In genomic region chr9:13898957-13899356, GRCh38 we compare ENCODE assay signal across 19 cellular contexts.
DNase-seq lines count a peak whose midpoint lies in the region; TF ChIP-seq lines count a peak whose summit lies in the region.
"Had no signal": no experiment of that assay in that cellular context is flagged by ENCODE, and none has a peak within 500 bp of the region (broad histone marks: within the 10 kb centered on the region; RNA-seq: fewer than 3 reads in every experiment).

No MANE protein-coding gene starts in this region.

- H3K9me3 ChIP-seq in tibial artery (no peaks in the 10 kb centered on the region), osteoblast (ENCODE audit: low read depth, low read length) (no peaks in the 10 kb centered on the region)

- H3K27me3 Mint-ChIP-seq in mesothelial cell of epicardium (ENCODE audit: low read depth) (no peaks in the 10 kb centered on the region), endothelial cell (ENCODE audit: unreplicated experiment) (no peaks in the 10 kb centered on the region)

- intact Hi-C loops in tibial artery (cut with DNase I; ENCODE audit: low total_unique reads), result no loop called here

- H3K4me3 ChIP-seq in tibial artery, result no peak overlapping the region
- H3K4me3 ChIP-seq in osteoblast (ENCODE audit: insufficient read depth, low read length), result no peak overlapping the region

- no peak overlapping the region for H3K4me2 ChIP-seq in osteoblast (ENCODE audit: insufficient read depth, low read length)
- H3K4me2 ChIP-seq: KMS-11 had no signal

- CTCF ChIA-PET in HEK293T (lab: Yijun Ruan, JAX), result no interaction called here

- H3K4me3 Mint-ChIP-seq in mesothelial cell of epicardium (no peak overlapping the region), endothelial cell (ENCODE audit: unreplicated experiment) (no peak overlapping the region)

- no peak for TF ChIP-seq CTCF in mesothelial cell of epicardium (IDR thresholded peaks at IDR 0.05; ENCODE audit: unreplicated experiment)
- TF ChIP-seq CTCF in tibial artery (IDR thresholded peaks at IDR 0.05), result no peak
- TF ChIP-seq CTCF in endothelial cell (IDR thresholded peaks at IDR 0.05; ENCODE audit: unreplicated experiment), result no peak
- no peak for TF ChIP-seq CTCF in osteoblast (IDR thresholded peaks at IDR 0.05; ENCODE audit: extremely low read depth, low read depth, low read length)

- H3K9me3 Mint-ChIP-seq in mesothelial cell of epicardium, result peaks cover 6% of the 10 kb centered on the region
- H3K9me3 Mint-ChIP-seq in endothelial cell (ENCODE audit: unreplicated experiment), result no peaks in the 10 kb centered on the region

- H3K27ac Mint-ChIP-seq in mesothelial cell of epicardium, result peak overlapping the region; percentile 76
- no peak overlapping the region for H3K27ac Mint-ChIP-seq in endothelial cell (ENCODE audit: unreplicated experiment)

- H3K27ac ChIP-seq in tibial artery (no peak overlapping the region), osteoblast (ENCODE audit: low read depth, low read length) (no peak overlapping the region)
- H3K27ac ChIP-seq: 22Rv1, KMS-11 had no signal

- POLR2A ChIA-PET in HEK293T (lab: Yijun Ruan, JAX), result no interaction called here

- H3K27me3 ChIP-seq in tibial artery (no peaks in the 10 kb centered on the region), osteoblast (ENCODE audit: insufficient read depth, low read length) (no peaks in the 10 kb centered on the region)

- H3K4me1 Mint-ChIP-seq in mesothelial cell of epicardium (peaks cover 70% of the 10 kb centered on the region), endothelial cell (ENCODE audit: unreplicated experiment) (peaks cover 21% of the 10 kb centered on the region)

- no peak overlapping the region for H2AFZ ChIP-seq in osteoblast (ENCODE audit: low read length)

- no peaks in the 10 kb centered on the region for H4K20me1 ChIP-seq in osteoblast (ENCODE audit: insufficient read depth, low read length)

- no peaks in the 10 kb centered on the region for H3K79me2 ChIP-seq in osteoblast (ENCODE audit: insufficient read depth, low read length)

- H3K36me3 Mint-ChIP-seq in mesothelial cell of epicardium, result no peaks in the 10 kb centered on the region
- no peaks in the 10 kb centered on the region for H3K36me3 Mint-ChIP-seq in endothelial cell (ENCODE audit: low read depth, unreplicated experiment)

- H3K4me1 ChIP-seq in tibial artery (peaks cover 0 to 70% (median 23%) of the 10 kb centered on the region in 4 donors), osteoblast (ENCODE audit: insufficient read depth, low read length) (no peaks in the 10 kb centered on the region)

- H3K36me3 ChIP-seq in tibial artery, result no peaks in the 10 kb centered on the region
- H3K36me3 ChIP-seq in osteoblast (ENCODE audit: insufficient read depth, low read length), result no peaks in the 10 kb centered on the region

- peak; percentile 17 for DNase-seq in DMS 273 (lab: John Stamatoyannopoulos, UW; ENCODE audit: unreplicated experiment)
- no peak for DNase-seq in DMS 273 treated with DMSO at 0.1 percent for 48 hours (lab: John Stamatoyannopoulos, UW)
- peak; percentile 3 for DNase-seq in HEK293T (ENCODE audit: extremely low spot score)
- peak; percentile 31 to 85 for DNase-seq in dermis microvascular lymphatic vessel endothelial cell (ENCODE audit: low read depth in 2 of 2)
- DNase-seq in mesothelial cell of epicardium (ENCODE audit: low spot score in 2 of 2, unreplicated experiment in 2 of 2), result peak; percentile 36 to 54
- no peak for DNase-seq in tibial artery
- DNase-seq in endothelial cell (ENCODE audit: low spot score), result no peak
- DNase-seq in osteoblast (ENCODE audit: insufficient read length, low spot score, missing footprints), result no peak
- DNase-seq: C1 segment of cervical spinal cord, DMS153, EL, H7, MM.1S, NCI-H1417 treated with DMSO at 0.1 percent for 48 hours, NCI-H2029, NCI-H524, RPMI8226 had no signal

TF ChIP-seq in HEK293T, 16 proteins besides CTCF, POLR2A, EP300 and RAD21:
- TF ChIP-seq NFRKB (IDR thresholded peaks at IDR 0.05), result no peak
- TF ChIP-seq L3MBTL2 (conservative IDR thresholded peaks at IDR 0.05), result no peak
- no peak for TF ChIP-seq FOXK2 (IDR thresholded peaks at IDR 0.05)
- no peak for TF ChIP-seq HDGF (IDR thresholded peaks at IDR 0.05; ENCODE audit: borderline replicate concordance)
- TF ChIP-seq ELF4 (IDR thresholded peaks at IDR 0.05), result no peak
- TF ChIP-seq LEF1 (IDR thresholded peaks at IDR 0.05; ENCODE audit: borderline replicate concordance), result no peak
- TF ChIP-seq BHLHE40 (IDR thresholded peaks at IDR 0.05; ENCODE audit: borderline replicate concordance), result no peak
- no peak for TF ChIP-seq SP1 (IDR thresholded peaks at IDR 0.05)
- no peak for TF ChIP-seq SUZ12 (IDR thresholded peaks at IDR 0.05)
- TF ChIP-seq FOXM1 (IDR thresholded peaks at IDR 0.05; ENCODE audit: borderline replicate concordance), result no peak
- TF ChIP-seq ZNF384 (IDR thresholded peaks at IDR 0.05), result no peak
- TF ChIP-seq TARDBP (IDR thresholded peaks at IDR 0.05), result no peak
- no peak for TF ChIP-seq FOXA1 (IDR thresholded peaks at IDR 0.05)
- TF ChIP-seq CTBP1 (IDR thresholded peaks at IDR 0.05; ENCODE audit: borderline replicate concordance), result no peak
- no peak for TF ChIP-seq ARNT (IDR thresholded peaks at IDR 0.05)
- TF ChIP-seq PKNOX1 (IDR thresholded peaks at IDR 0.05), result no peak

Comparison
In these comparisons a context has a peak if more than half of its experiments do, and no peak if none do; other contexts are left out.
1. DNase-seq: peak in DMS 273 (single experiment), HEK293T (single experiment), dermis microvascular lymphatic vessel endothelial cell (2 of 2) and mesothelial cell of epicardium (2 of 2); none in DMS 273 treated with DMSO at 0.1 percent for 48 hours (single experiment), tibial artery (0 of 2), endothelial cell (single experiment) and osteoblast (single experiment).